14 cellular contexts compared by ENCODE assay signal in the genomic region with DNA sequence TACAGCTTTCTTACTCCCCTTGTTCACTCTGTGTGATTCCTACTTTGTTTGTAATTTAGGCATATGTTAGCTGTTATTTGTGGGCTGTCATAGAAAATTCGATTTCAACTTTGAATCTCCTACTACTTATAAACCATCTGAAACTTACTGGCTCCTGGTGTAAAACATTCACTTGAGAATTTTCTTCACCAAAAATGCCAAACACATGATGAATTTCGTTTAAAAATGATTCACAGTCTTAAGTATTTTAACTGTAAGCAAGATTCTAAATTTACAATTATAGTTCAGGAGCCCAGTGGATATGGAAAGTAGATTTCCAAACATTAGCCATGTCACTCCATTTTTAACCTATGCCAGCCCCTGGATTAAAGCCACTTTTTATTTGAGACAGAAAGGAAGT. TPM values are rescaled to one million over a fixed set of nuclear protein-coding genes. Genes with fewer than 3 reads are reported as not detected.
A peak's percentile ranks its signal among the peaks of the same experiment; 100 is the strongest.
DNase-seq lines count a peak whose midpoint lies in the region; ATAC-seq, FAIRE-seq and TF ChIP-seq lines count a peak whose summit lies in the region.
"Had no signal": no experiment of that assay in that cellular context is flagged by ENCODE, and none has a peak within 500 bp of the region (broad histone marks: within the 10 kb centered on the region; RNA-seq: fewer than 3 reads in every experiment).

No MANE protein-coding gene starts in this region.

- H3K27ac Mint-ChIP-seq in neural progenitor cell (no peak overlapping the region), glutamatergic neuron (ENCODE audit: unreplicated experiment) (no peak overlapping the region)
- H3K27ac Mint-ChIP-seq: activated T-cell treated with anti-CD3 and anti-CD28 coated beads, Interleukin-2, amount 50 U/mL, for 24 hours had no signal

- POLR2A ChIA-PET in HepG2 (lab: Yijun Ruan, JAX): no interaction called here
- POLR2A ChIA-PET in RWPE1 (lab: Yijun Ruan, JAX; ENCODE audit: low non-redundant PET): no interaction called here

- H3K79me2 ChIP-seq in HepG2 (ENCODE audit: insufficient read depth, low read length): no peaks in the 10 kb centered on the region
- no peaks in the 10 kb centered on the region for H3K79me2 ChIP-seq in neural progenitor cell (ENCODE audit: low read depth)
- H3K79me2 ChIP-seq: parathyroid adenoma had no signal

- H3K4me3 ChIP-seq in liver (ENCODE audit: low read depth in 1 of 3, low read length in 3 of 3) (peak overlapping the region; percentile 44 to 79 (median 76)), HepG2 (replicated peaks in 1 of 3; ENCODE audit: insufficient read depth in 1 of 3, low read depth in 2 of 3, low read length in 3 of 3) (no peak overlapping the region), colonic mucosa (no peak overlapping the region), neural progenitor cell (no peak overlapping the region), upper lobe of left lung (peak overlapping the region in 2 of 4 donors; percentile 7 to 49)
- H3K4me3 ChIP-seq: BLaER1 treated with 17β-estradiol and CSF1 and Interleukin-3, amounts not matched to agents 10 nM and 100 nM had no signal

- no peak for ATAC-seq in HepG2
- no peak for ATAC-seq in upper lobe of left lung (ENCODE audit: low FRiP score in 2 of 2)

- H3K27ac ChIP-seq in liver (ENCODE audit: low read depth in 1 of 2, low read length in 2 of 2) (peak overlapping the region; percentile 95 to 99), HepG2 (ENCODE audit: extremely low read length, insufficient read depth, low read length) (no peak overlapping the region), colonic mucosa (peak overlapping the region; percentile 53), neural progenitor cell (no peak overlapping the region), upper lobe of left lung (peak overlapping the region in 2 of 4 donors; percentile 45 to 82), RWPE1 (no peak overlapping the region)
- H3K27ac ChIP-seq: BLaER1 treated with 17β-estradiol and CSF1 and Interleukin-3, amounts not matched to agents 10 nM and 100 nM; HL-60; parathyroid adenoma had no signal

- no peak for FAIRE-seq in HepG2 (lab: Jason Lieb, UNC)
- FAIRE-seq: TTC549 had no signal

- in situ Hi-C loops in HepG2 (cut with HindIII; ENCODE audit: extremely low pct_ligation_motif_present, low pct_unique_long_range_greater_than_20kb): no loop called here

- no peak for TF ChIP-seq POLR2A in HepG2 (IDR thresholded peaks at IDR 0.05; ENCODE audit: insufficient read depth in 1 of 2, low read depth in 2 of 2, low read length in 2 of 2)
- TF ChIP-seq POLR2A in upper lobe of left lung (IDR thresholded peaks at IDR 0.05): no peak

- H3K9me3 ChIP-seq in liver (ENCODE audit: control insufficient read depth in 4 of 4, low read length in 3 of 4) (no peaks in the 10 kb centered on the region), HepG2 (ENCODE audit: low read length) (no peaks in the 10 kb centered on the region), colonic mucosa (no peaks in the 10 kb centered on the region), neural progenitor cell (ENCODE audit: low read depth) (no peaks in the 10 kb centered on the region), upper lobe of left lung (no peaks in the 10 kb centered on the region)
- H3K9me3 ChIP-seq: BLaER1 treated with 17β-estradiol and CSF1 and Interleukin-3, amounts not matched to agents 10 nM and 100 nM had no signal

- intact Hi-C loops in HepG2 (cut with micrococcal nuclease; ENCODE audit: unreplicated experiment): no loop called here
- intact Hi-C loops in colonic mucosa (cut with DNase I): no loop called here

- no TSS peak for BruUV-seq in HepG2 (replicated peaks; lab: Mats Ljungman, UMichigan)

- H3K27me3 ChIP-seq in liver (ENCODE audit: control insufficient read depth in 4 of 4, insufficient read depth in 4 of 4, low read length in 3 of 4) (no peaks in the 10 kb centered on the region), HepG2 (ENCODE audit: control insufficient read depth in 1 of 2, insufficient read depth in 2 of 2, low read length in 2 of 2) (peaks cover 0 to 14% of the 10 kb centered on the region in 2 experiments; a peak in 3 of 5 replicates), colonic mucosa (no peaks in the 10 kb centered on the region), neural progenitor cell (peaks cover 40% of the 10 kb centered on the region), upper lobe of left lung (no peaks in the 10 kb centered on the region)

- TF ChIP-seq RAD21 in liver (IDR thresholded peaks at IDR 0.05) (no peak), HepG2 (CRISPR knock-in tag; IDR thresholded peaks at IDR 0.05) (no peak)

- H3K36me3 Mint-ChIP-seq in neural progenitor cell: no peaks in the 10 kb centered on the region
- H3K36me3 Mint-ChIP-seq in glutamatergic neuron (ENCODE audit: unreplicated experiment): no peaks in the 10 kb centered on the region

- DNase-seq in HepG2 (ENCODE audit: low spot score): no peak
- no peak for DNase-seq in colonic mucosa
- no peak for DNase-seq in neural progenitor cell (ENCODE audit: low spot score)
- DNase-seq in glutamatergic neuron: no peak
- DNase-seq in upper lobe of left lung: no peak
- no peak for DNase-seq in RWPE1 (ENCODE audit: low spot score)
- DNase-seq in activated T-cell treated with anti-CD3 and anti-CD28 coated beads, Interleukin-2, amount 50 U/mL, for 48 hours: no peak
- DNase-seq: activated T-cell treated with anti-CD3 and anti-CD28 coated beads, Interleukin-2, amount 50 U/mL, for 24 hours; NCI-H1417 treated with DMSO at 0.1 percent for 48 hours had no signal

- peaks cover 4% of the 10 kb centered on the region for H3K27me3 Mint-ChIP-seq in neural progenitor cell (ENCODE audit: insufficient read depth, low read depth)
- H3K27me3 Mint-ChIP-seq in glutamatergic neuron (ENCODE audit: unreplicated experiment): peaks cover 1% of the 10 kb centered on the region

- H2AFZ ChIP-seq in HepG2 (ENCODE audit: low read length) (no peak overlapping the region), neural progenitor cell (replicated peaks) (no peak overlapping the region)
- H2AFZ ChIP-seq: parathyroid adenoma had no signal

- H3K4me1 ChIP-seq in liver (ENCODE audit: control insufficient read depth in 4 of 4, insufficient read depth in 4 of 4, low read length in 3 of 4) (peaks cover 0 to 37% (median 19%) of the 10 kb centered on the region in 4 donors), HepG2 (ENCODE audit: insufficient read depth, low read length) (peaks cover 21% of the 10 kb centered on the region), colonic mucosa (peaks cover 5% of the 10 kb centered on the region), neural progenitor cell (peaks cover 10% of the 10 kb centered on the region), upper lobe of left lung (peaks cover 17 to 27% (median 23%) of the 10 kb centered on the region in 4 donors)
- H3K4me1 ChIP-seq: parathyroid adenoma had no signal

- TF ChIP-seq EP300 in HepG2 (IDR thresholded peaks at IDR 0.05; ENCODE audit: low read depth in 2 of 2, low read length in 2 of 2) (no peak), HepG2 (CRISPR knock-in tag; IDR thresholded peaks at IDR 0.05; ENCODE audit: borderline replicate concordance) (no peak), upper lobe of left lung (IDR thresholded peaks at IDR 0.05) (no peak)

- 11% methylated on average over 2 of the region's 2 CpGs for WGBS in liver
- 2% methylated on average over 2 of the region's 2 CpGs for WGBS in HepG2 (ENCODE audit: low lambda C conversion rate)
- 20 to 40% methylated on average over 2 of the region's 2 CpGs for WGBS in upper lobe of left lung, 2 donors

- H3F3A ChIP-seq in neural progenitor cell (ENCODE audit: low read depth): no peaks in the 10 kb centered on the region

- H3K4me3 Mint-ChIP-seq in neural progenitor cell (peak overlapping the region; percentile 4), glutamatergic neuron (ENCODE audit: unreplicated experiment) (no peak overlapping the region)
- H3K4me3 Mint-ChIP-seq: activated T-cell treated with anti-CD3 and anti-CD28 coated beads, Interleukin-2, amount 50 U/mL, for 24 hours had no signal

- no peak for TF ChIP-seq CTCF in liver (IDR thresholded peaks at IDR 0.05; ENCODE audit: low read depth, low read length, missing input control)
- TF ChIP-seq CTCF in HepG2 (CRISPR knock-in tag; IDR thresholded peaks at IDR 0.05): no peak
- TF ChIP-seq CTCF in colonic mucosa (IDR thresholded peaks at IDR 0.05): no peak
- no peak for TF ChIP-seq CTCF in neural progenitor cell (IDR thresholded peaks at IDR 0.05)
- TF ChIP-seq CTCF in glutamatergic neuron (IDR thresholded peaks at IDR 0.05; ENCODE audit: partially characterized antibody, unreplicated experiment): no peak
- no peak for TF ChIP-seq CTCF in upper lobe of left lung (IDR thresholded peaks at IDR 0.05)
- no peak for TF ChIP-seq CTCF in RWPE1 (conservative IDR thresholded peaks at IDR 0.05; ENCODE audit: low read depth)

- H3K4me2 ChIP-seq in HepG2 (ENCODE audit: low read depth, low read length) (no peak overlapping the region), neural progenitor cell (no peak overlapping the region)

- H4K20me1 ChIP-seq in HepG2 (ENCODE audit: insufficient read depth, low read length) (no peaks in the 10 kb centered on the region), neural progenitor cell (ENCODE audit: low read depth) (no peaks in the 10 kb centered on the region)

- H3K36me3 ChIP-seq in liver (ENCODE audit: control insufficient read depth in 4 of 4, insufficient read depth in 3 of 4, low read depth in 1 of 4, low read length in 3 of 4): no peaks in the 10 kb centered on the region
- H3K36me3 ChIP-seq in HepG2 (replicated peaks in 1 of 2; ENCODE audit: control insufficient read depth in 1 of 2, insufficient read depth in 2 of 2, low read length in 2 of 2): no peaks in the 10 kb centered on the region
- H3K36me3 ChIP-seq in colonic mucosa: no peaks in the 10 kb centered on the region
- no peaks in the 10 kb centered on the region for H3K36me3 ChIP-seq in neural progenitor cell
- H3K36me3 ChIP-seq in upper lobe of left lung: no peaks in the 10 kb centered on the region
- H3K36me3 ChIP-seq: BLaER1 treated with 17β-estradiol and CSF1 and Interleukin-3, amounts not matched to agents 10 nM and 100 nM had no signal

- peaks cover 14% of the 10 kb centered on the region for H3K4me1 Mint-ChIP-seq in neural progenitor cell
- peaks cover 2% of the 10 kb centered on the region for H3K4me1 Mint-ChIP-seq in glutamatergic neuron (ENCODE audit: low read depth, unreplicated experiment)

- peak overlapping the region; percentile 74 to 97 for H3K9ac ChIP-seq in liver (ENCODE audit: low read depth in 1 of 2, low read length in 2 of 2)
- H3K9ac ChIP-seq in HepG2 (ENCODE audit: insufficient read depth, low read depth, low read length): no peak overlapping the region
- H3K9ac ChIP-seq in colonic mucosa (ENCODE audit: low read depth in 2 of 2, low read length in 2 of 2): no peak overlapping the region
- H3K9ac ChIP-seq in neural progenitor cell: no peak overlapping the region
- H3K9ac ChIP-seq: BLaER1 treated with 17β-estradiol and CSF1 and Interleukin-3, amounts not matched to agents 10 nM and 100 nM; parathyroid adenoma had no signal

- CTCF ChIA-PET in HepG2 (lab: Yijun Ruan, JAX; ENCODE audit: low intra/inter-chr PET ratio, low total read pairs): no interaction called here
- CTCF ChIA-PET in RWPE1 (lab: Yijun Ruan, JAX): interaction anchor here (0.5 kb wide), 1 partner anchor 11 kb away, joined by 3 read pairs; no protein-coding TSS in a partner anchor

- H3K9me3 Mint-ChIP-seq in neural progenitor cell (no peaks in the 10 kb centered on the region), glutamatergic neuron (ENCODE audit: unreplicated experiment) (no peaks in the 10 kb centered on the region)
- H3K9me3 Mint-ChIP-seq: activated T-cell treated with anti-CD3 and anti-CD28 coated beads, Interleukin-2, amount 50 U/mL, for 24 hours had no signal

RNA-seq across cellular contexts. Expression of a gene that starts 3.1 kb away (rescaled TPM):
- total RNA-seq in liver (10 to 100 TPM in 1 of 2 donors, 1 to 10 TPM in 1; 8.5 to 58.0 TPM), HepG2 (2016; rRNA removed; fragmentation: Illumina TruSeq; extraction: Trizol) (27.0 and 41.6 TPM in 2 replicates), colonic mucosa (10 to 100 TPM in 1 of 2 donors, 1 to 10 TPM in 1; 4.0 to 15.9 TPM), neural progenitor cell (ENCODE audit: low replicate concordance) (not detected in 2 replicates), glutamatergic neuron (ENCODE audit: unreplicated experiment) (not detected), upper lobe of left lung (10 to 100 TPM; 12.9 to 31.6 (median 18.1) TPM)
- polyA plus RNA-seq in liver (10 to 100 TPM; 11.1 to 18.1 TPM), HepG2 (2011; rRNA removed) (8.1 and 11.5 TPM in 2 replicates)
- 19.1 and 22.1 TPM in 2 replicates for total RNA-seq in HepG2 (2016; cell fraction: cytosol; rRNA removed; fragmentation: Illumina TruSeq; extraction: Trizol; ENCODE audit: low read depth)
- total RNA-seq in HepG2 (2016; cell fraction: insoluble cytoplasmic fraction; rRNA removed; fragmentation: Illumina TruSeq; extraction: Trizol): 26.8 and 37.9 TPM in 2 replicates
- total RNA-seq in HepG2 (2016; cell fraction: membrane; rRNA removed; fragmentation: Illumina TruSeq; extraction: Trizol): 42.6 and 47.7 TPM in 2 replicates
- 34.0 and 36.3 TPM in 2 replicates for total RNA-seq in HepG2 (2016; cell fraction: nucleus; rRNA removed; fragmentation: Illumina TruSeq; extraction: Trizol)
- 5.7 and 8.0 TPM in 2 replicates for polyA plus RNA-seq in HepG2 (2011; cell fraction: cytosol; rRNA removed)
- 4.5 and 5.1 TPM in 2 replicates for polyA plus RNA-seq in HepG2 (2011; cell fraction: nucleus; rRNA removed)
- polyA plus RNA-seq in HepG2 (2012): 8.0 and 9.2 TPM in 2 replicates
- polyA plus RNA-seq in HepG2 (2016; cell fraction: cytosol; fragmentation: Illumina TruSeq; extraction: Trizol; ENCODE audit: low read depth): 13.3 and 13.8 TPM in 2 replicates
- polyA plus RNA-seq in HepG2 (2016; cell fraction: insoluble cytoplasmic fraction; fragmentation: Illumina TruSeq; extraction: Trizol; ENCODE audit: low read depth): 25.0 and 25.2 TPM in 2 replicates
- 25.4 and 27.2 TPM in 2 replicates for polyA plus RNA-seq in HepG2 (2016; cell fraction: membrane; fragmentation: Illumina TruSeq; extraction: Trizol; ENCODE audit: low read depth)
- 12.7 and 13.4 TPM in 2 replicates for polyA plus RNA-seq in HepG2 (2016; cell fraction: nucleus; fragmentation: Illumina TruSeq; extraction: Trizol; ENCODE audit: insufficient read depth, low read depth)
- polyA minus RNA-seq in HepG2 (2011; rRNA and poly(A)+ RNA removed; ENCODE audit: low replicate concordance): 2.6 and 9.2 TPM in 2 replicates
- polyA minus RNA-seq in HepG2 (2011; cell fraction: cytosol; rRNA and poly(A)+ RNA removed): 6.2 and 8.8 TPM in 2 replicates
- 22.3 and 31.6 TPM in 2 replicates for polyA minus RNA-seq in HepG2 (2011; cell fraction: nucleus; rRNA and poly(A)+ RNA removed)

RNA-seq across cellular contexts. Expression of a gene that starts 41.0 kb away (rescaled TPM):
- total RNA-seq in liver (10 to 100 TPM in 1 of 2 donors, 1 to 10 TPM in 1; 10.0 to 14.0 TPM), HepG2 (2016; rRNA removed; fragmentation: Illumina TruSeq; extraction: Trizol) (12.8 and 17.3 TPM in 2 replicates), colonic mucosa (10 to 100 TPM; 12.7 to 13.6 TPM), neural progenitor cell (ENCODE audit: low replicate concordance) (19.0 and 32.0 TPM in 2 replicates), glutamatergic neuron (ENCODE audit: unreplicated experiment) (14.9 TPM), upper lobe of left lung (10 to 100 TPM in 4 of 6 donors, 1 to 10 TPM in 2; 6.3 to 28.8 (median 15.3) TPM)
- polyA plus RNA-seq in liver (10 to 100 TPM in 1 of 2 donors, 1 to 10 TPM in 1; 3.8 to 11.9 TPM), HepG2 (2011; rRNA removed) (4.8 and 6.9 TPM in 2 replicates)
- total RNA-seq in HepG2 (2016; cell fraction: cytosol; rRNA removed; fragmentation: Illumina TruSeq; extraction: Trizol; ENCODE audit: low read depth): 5.4 and 5.6 TPM in 2 replicates
- total RNA-seq in HepG2 (2016; cell fraction: insoluble cytoplasmic fraction; rRNA removed; fragmentation: Illumina TruSeq; extraction: Trizol): 12.3 and 17.5 TPM in 2 replicates
- 9.2 and 10.4 TPM in 2 replicates for total RNA-seq in HepG2 (2016; cell fraction: membrane; rRNA removed; fragmentation: Illumina TruSeq; extraction: Trizol)
- 17.5 and 19.0 TPM in 2 replicates for total RNA-seq in HepG2 (2016; cell fraction: nucleus; rRNA removed; fragmentation: Illumina TruSeq; extraction: Trizol)
- 1.9 and 3.0 TPM in 2 replicates for polyA plus RNA-seq in HepG2 (2011; cell fraction: cytosol; rRNA removed)
- 5.0 and 7.6 TPM in 2 replicates for polyA plus RNA-seq in HepG2 (2011; cell fraction: nucleus; rRNA removed)
- 4.6 and 5.4 TPM in 2 replicates for polyA plus RNA-seq in HepG2 (2012)
- 1.8 and 2.0 TPM in 2 replicates for polyA plus RNA-seq in HepG2 (2016; cell fraction: cytosol; fragmentation: Illumina TruSeq; extraction: Trizol; ENCODE audit: low read depth)
- 14.2 and 14.8 TPM in 2 replicates for polyA plus RNA-seq in HepG2 (2016; cell fraction: insoluble cytoplasmic fraction; fragmentation: Illumina TruSeq; extraction: Trizol; ENCODE audit: low read depth)
- 2.5 and 3.9 TPM in 2 replicates for polyA plus RNA-seq in HepG2 (2016; cell fraction: membrane; fragmentation: Illumina TruSeq; extraction: Trizol; ENCODE audit: low read depth)
- 23.1 and 23.8 TPM in 2 replicates for polyA plus RNA-seq in HepG2 (2016; cell fraction: nucleus; fragmentation: Illumina TruSeq; extraction: Trizol; ENCODE audit: insufficient read depth, low read depth)
- 3.6 and 5.1 TPM in 2 replicates for polyA minus RNA-seq in HepG2 (2011; rRNA and poly(A)+ RNA removed; ENCODE audit: low replicate concordance)
- 1.4 and 3.0 TPM in 2 replicates for polyA minus RNA-seq in HepG2 (2011; cell fraction: cytosol; rRNA and poly(A)+ RNA removed)
- 31.2 and 43.5 TPM in 2 replicates for polyA minus RNA-seq in HepG2 (2011; cell fraction: nucleus; rRNA and poly(A)+ RNA removed)

Comparison
In these comparisons a context has a peak if more than half of its experiments do, and no peak if none do; other contexts are left out.
1. H3K27ac ChIP-seq: peak in liver (2 of 2) and colonic mucosa (single experiment); none in HepG2 (single experiment), neural progenitor cell (single experiment) and RWPE1 (single experiment).
2. H3K4me3 ChIP-seq: peak in liver (3 of 3); none in HepG2 (0 of 3), colonic mucosa (single experiment) and neural progenitor cell (single experiment).
3. H3K9ac ChIP-seq: peak in liver (2 of 2); none in HepG2 (single experiment), colonic mucosa (0 of 2) and neural progenitor cell (single experiment).